Comparison of ENCODE assay signal across 31 cellular contexts in the genomic region with DNA sequence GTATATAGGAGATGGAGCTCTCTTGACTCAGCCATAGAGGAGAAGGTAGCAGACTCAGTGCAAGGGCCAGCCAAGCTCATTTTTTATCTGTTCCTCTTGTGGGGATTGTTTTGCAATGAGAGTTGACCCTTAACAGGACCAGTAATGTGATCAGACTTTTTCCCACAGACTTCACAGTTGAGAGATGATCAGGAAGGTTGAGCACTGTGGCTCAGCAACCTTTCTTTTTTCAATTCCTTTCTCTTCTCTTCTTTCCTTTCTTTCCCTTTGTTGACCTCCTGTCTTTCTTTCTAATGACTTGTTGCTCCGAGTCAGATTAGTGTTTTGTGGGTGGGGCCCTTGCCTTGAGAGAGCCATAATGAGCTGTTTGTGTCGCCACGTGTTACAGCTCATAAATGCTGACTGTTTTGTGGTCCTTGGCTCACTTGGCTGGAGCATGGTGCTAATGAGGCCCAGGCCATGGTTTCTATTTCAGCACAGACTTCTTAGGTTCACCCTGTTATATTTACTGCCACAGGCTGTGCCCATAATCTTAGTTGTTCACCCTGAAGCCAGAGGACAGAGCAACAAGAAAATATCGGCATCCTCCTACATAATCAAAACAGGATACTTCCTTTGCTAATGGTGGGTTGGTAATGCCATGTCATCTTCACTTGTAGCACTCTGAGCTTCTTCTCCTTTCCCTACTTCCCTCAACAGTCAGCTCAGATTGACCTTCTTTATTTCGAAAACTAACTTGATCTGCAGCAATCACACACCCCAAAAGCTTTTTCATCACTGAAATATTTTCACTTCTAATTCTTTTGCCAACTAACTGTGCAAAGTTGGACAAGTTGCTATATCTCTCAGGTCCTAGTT. TPM values are rescaled to one million over a fixed set of nuclear protein-coding genes. Genes with fewer than 3 reads are reported as not detected.
DNase-seq lines count a peak whose midpoint lies in the region; ATAC-seq and TF ChIP-seq lines count a peak whose summit lies in the region.
"Had no signal": no experiment of that assay in that cellular context is flagged by ENCODE, and none has a peak within 500 bp of the region (broad histone marks: within the 10 kb centered on the region; RNA-seq: fewer than 3 reads in every experiment).

No MANE protein-coding gene starts in this region.

- no peaks in the 10 kb centered on the region for H4K20me1 ChIP-seq in GM23248 (ENCODE audit: insufficient read depth)

- in situ Hi-C loops in GM23248 (cut with MboI), result no loop called here

- H3K9me3 ChIP-seq in GM23248 (ENCODE audit: low read depth) (no peaks in the 10 kb centered on the region), heart right ventricle (no peaks in the 10 kb centered on the region)

- H3K4me3 ChIP-seq in GM23248 (no peak overlapping the region), retinal pigment epithelial cell (ENCODE audit: low read length) (no peak overlapping the region), heart right ventricle (no peak overlapping the region)

- no peaks in the 10 kb centered on the region for H3K9me2 ChIP-seq in GM23248 (ENCODE audit: insufficient read depth)

- H3K27me3 ChIP-seq in GM23248 (replicated peaks; ENCODE audit: insufficient read depth) (no peaks in the 10 kb centered on the region), heart right ventricle (peaks cover 0 to 23% (median 8%) of the 10 kb centered on the region in 7 donors)

- H3K9ac ChIP-seq in GM23248, result no peak overlapping the region

- TF ChIP-seq CTCF in retinal pigment epithelial cell (conservative IDR thresholded peaks at IDR 0.05; ENCODE audit: low read depth, low read length) (no peak), heart right ventricle (IDR thresholded peaks at IDR 0.05) (no peak)

- H3K4me1 ChIP-seq in GM23248 (ENCODE audit: insufficient read depth) (peaks cover 8% of the 10 kb centered on the region), heart right ventricle (peaks cover 0 to 4% (median 0%) of the 10 kb centered on the region in 9 donors)

- no peak overlapping the region for H3K4me2 ChIP-seq in GM23248 (ENCODE audit: unreplicated experiment)

- no peaks in the 10 kb centered on the region for H3K36me3 ChIP-seq in GM23248 (ENCODE audit: low read depth)
- no peaks in the 10 kb centered on the region for H3K36me3 ChIP-seq in heart right ventricle

- 0 out of 2 replicates have a peak overlapping the region, but pooled peaks have one; percentile 38 for H2AFZ ChIP-seq in GM23248

- WGBS in GM23248 (ENCODE audit: low coverage in 1 of 2, low lambda C conversion rate in 2 of 2, missing lambda C conversion rate in 2 of 2), 2 experiments, result 14 to 19% methylated on average over 5 of the region's 5 CpGs
- WGBS in heart right ventricle, 2 donors, result 79 to 80% methylated on average over 5 of the region's 5 CpGs

- ATAC-seq in heart right ventricle (no peak), GM21515 (IDR thresholded peaks at IDR 0.05; ENCODE audit: unreplicated experiment) (no peak), GM19351 (IDR thresholded peaks at IDR 0.05; ENCODE audit: unreplicated experiment) (no peak)
- ATAC-seq: left lobe of liver, T-helper 17 cell, WTC11 had no signal

- H3F3A ChIP-seq in GM23248 (ENCODE audit: insufficient read depth), result no peaks in the 10 kb centered on the region

- no peaks in the 10 kb centered on the region for H3K79me2 ChIP-seq in GM23248 (ENCODE audit: insufficient read depth)

- H3K27ac ChIP-seq in GM23248, result no peak overlapping the region
- no peak overlapping the region for H3K27ac ChIP-seq in heart right ventricle

- DNase-seq in GM23248, result peak; percentile 64
- DNase-seq in NOMO-1 treated with DMSO at 0.1 percent for 48 hours (lab: John Stamatoyannopoulos, UW; ENCODE audit: unreplicated experiment), result peak; percentile 59
- peak; percentile 52 for DNase-seq in fibroblast of gingiva (ENCODE audit: low read depth)
- DNase-seq in retinal pigment epithelial cell (ENCODE audit: low read depth), result peak; percentile 59
- DNase-seq in heart right ventricle, result no peak
- DNase-seq in NCI-H526 (lab: John Stamatoyannopoulos, UW), result no peak
- DNase-seq: activated CD4-positive, alpha-beta memory T cell treated with anti-CD3 and anti-CD28 coated beads for 36 hours; activated naive CD4-positive, alpha-beta T cell treated with anti-CD3 and anti-CD28 coated beads for 36 hours; activated T-cell treated with anti-CD3 and anti-CD28 coated beads, Interleukin-2, amount 50 U/mL, for 1 hour; CD8-positive, alpha-beta memory T cell; DMS79; glutamatergic neuron; H9; Karpas-422; NCI-H1092 treated with DMSO at 0.1 percent for 48 hours; NCI-H2029; NCI-H446; SHP77; stimulated activated CD4-positive, alpha-beta T cell treated with anti-CD3 and anti-CD28 coated beads, Interleukin-4, amount 100 ng/mL, for 1 hour; T-helper 17 cell had no signal

- intact Hi-C loops in heart right ventricle (cut with DNase I), result loop anchor here in 2 of 10 donors (10.0 kb wide), 3 partner anchors 52 to 262 kb away; no protein-coding TSS in a partner anchor

RNA-seq across cellular contexts. Expression of a gene that starts 13.9 kb away (rescaled TPM):
- not detected in 2 replicates for total RNA-seq in GM23248 (2014; rRNA removed; shearing (Covaris generic))
- not detected in 2 replicates for polyA plus RNA-seq in GM23248 (2016; fragmentation: Nextera tagmentation; extraction: Ambion mirVana)
- total RNA-seq in heart right ventricle, result not detected
- polyA plus RNA-seq in heart right ventricle, result not detected
- total RNA-seq: activated CD4-positive, alpha-beta memory T cell treated with anti-CD3 and anti-CD28 coated beads for 36 hours; activated naive CD4-positive, alpha-beta T cell treated with anti-CD3 and anti-CD28 coated beads for 36 hours; astrocyte; CD8-positive, alpha-beta memory T cell; H9; HT1080; left lobe of liver; neural crest cell; posterior vena cava; skeletal muscle tissue; T-helper 17 cell; ureter; WTC11 had no signal
- polyA plus RNA-seq: CD8-positive, alpha-beta memory T cell; esophagus had no signal

Comparison
In these comparisons a context has a peak if more than half of its experiments do, and no peak if none do; other contexts are left out.
1. DNase-seq: peak in GM23248 (single experiment), NOMO-1 treated with DMSO at 0.1 percent for 48 hours (single experiment), fibroblast of gingiva (single experiment) and retinal pigment epithelial cell (single experiment); none in heart right ventricle (0 of 2) and NCI-H526 (0 of 2).